Comparison of ENCODE assay signal across 1 cellular context in genomic region chrX:48728653-48729052, GRCh38.
TF ChIP-seq lines count a peak whose summit lies in the region.

No MANE protein-coding gene starts in this region.

TF ChIP-seq in HepG2, 621 proteins besides CTCF, POLR2A, EP300 and RAD21:
- TF ChIP-seq CENPBD1 (CRISPR knock-in tag; IDR thresholded peaks at IDR 0.05; ENCODE audit: borderline replicate concordance, low read depth) (no peak), RFXANK (CRISPR knock-in tag; IDR thresholded peaks at IDR 0.05) (no peak), ZNF563 (CRISPR knock-in tag; IDR thresholded peaks at IDR 0.05) (no peak), ZNF564 (CRISPR knock-in tag; IDR thresholded peaks at IDR 0.05) (no peak), ZNF652 (CRISPR knock-in tag; IDR thresholded peaks at IDR 0.05; ENCODE audit: borderline replicate concordance, low read depth) (no peak), ZNF136 (CRISPR knock-in tag; IDR thresholded peaks at IDR 0.05; ENCODE audit: low read depth) (no peak), ZNF180 (CRISPR knock-in tag; IDR thresholded peaks at IDR 0.05; ENCODE audit: borderline replicate concordance, low read depth) (no peak), HMGXB4 (CRISPR knock-in tag; IDR thresholded peaks at IDR 0.05; ENCODE audit: borderline replicate concordance in 1 of 2, low read depth in 1 of 2) (no peak)
